In genomic region chr20:62160876-62161275, GRCh38 we compare ENCODE assay signal across 1 cellular context.
TF ChIP-seq lines count a peak whose summit lies in the region.

No MANE protein-coding gene starts in this region.

TF ChIP-seq in IMR-90, 13 proteins besides CTCF, POLR2A, EP300 and RAD21:
- TF ChIP-seq NFE2L2 (IDR thresholded peaks at IDR 0.05; ENCODE audit: low read depth, low read length) (no peak), USF2 (IDR thresholded peaks at IDR 0.05; ENCODE audit: low read depth, low read length) (no peak), MAFK (IDR thresholded peaks at IDR 0.05; ENCODE audit: low read depth, low read length) (no peak), BHLHE40 (IDR thresholded peaks at IDR 0.05; ENCODE audit: low read depth, low read length) (no peak), CEBPB (IDR thresholded peaks at IDR 0.05; ENCODE audit: low read depth, low read length) (no peak), FOS (IDR thresholded peaks at IDR 0.05; ENCODE audit: low read depth, low read length) (no peak), CHD1 (IDR thresholded peaks at IDR 0.05; ENCODE audit: low read depth, low read length) (no peak), RCOR1 (IDR thresholded peaks at IDR 0.05; ENCODE audit: insufficient replicate concordance, low read length) (no peak), MXI1 (IDR thresholded peaks at IDR 0.05; ENCODE audit: borderline replicate concordance, low read depth, low read length) (no peak), RFX5 (IDR thresholded peaks at IDR 0.05; ENCODE audit: low read depth, low read length) (no peak), MAZ (IDR thresholded peaks at IDR 0.05; ENCODE audit: borderline replicate concordance, low read depth, low read length) (no peak), SMC3 (IDR thresholded peaks at IDR 0.05; ENCODE audit: low read depth, low read length) (no peak)
- TF ChIP-seq, protein P1, sequence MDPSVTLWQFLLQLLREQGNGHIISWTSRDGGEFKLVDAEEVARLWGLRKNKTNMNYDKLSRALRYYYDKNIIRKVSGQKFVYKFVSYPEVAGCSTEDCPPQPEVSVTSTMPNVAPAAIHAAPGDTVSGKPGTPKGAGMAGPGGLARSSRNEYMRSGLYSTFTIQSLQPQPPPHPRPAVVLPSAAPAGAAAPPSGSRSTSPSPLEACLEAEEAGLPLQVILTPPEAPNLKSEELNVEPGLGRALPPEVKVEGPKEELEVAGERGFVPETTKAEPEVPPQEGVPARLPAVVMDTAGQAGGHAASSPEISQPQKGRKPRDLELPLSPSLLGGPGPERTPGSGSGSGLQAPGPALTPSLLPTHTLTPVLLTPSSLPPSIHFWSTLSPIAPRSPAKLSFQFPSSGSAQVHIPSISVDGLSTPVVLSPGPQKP (IDR thresholded peaks at IDR 0.05; ENCODE audit: borderline replicate concordance, low read depth, low read length) = no peak
